In the genomic region with DNA sequence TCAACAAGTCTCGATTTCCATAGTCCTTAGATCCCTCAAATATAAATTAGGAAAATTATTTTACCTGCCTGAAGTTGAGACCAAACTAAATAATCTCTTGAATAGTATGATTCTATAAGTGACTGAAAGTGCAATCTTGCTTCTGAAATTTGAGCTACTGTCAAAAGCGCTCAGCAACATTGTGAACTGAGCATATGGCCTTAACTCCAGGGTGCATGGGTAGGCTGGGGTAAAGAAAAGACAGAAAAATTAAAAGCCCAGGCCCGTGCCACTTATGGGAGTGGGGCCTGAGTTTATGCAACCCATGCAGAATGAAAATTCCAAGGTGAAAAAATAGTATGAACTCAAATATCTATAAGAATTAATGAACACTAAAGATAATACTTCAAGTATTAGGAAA, we compare ENCODE assay signal across 2 cellular contexts.
TF ChIP-seq lines count a peak whose summit lies in the region.

No MANE protein-coding gene starts in this region.

TF ChIP-seq in A549, 52 proteins besides CTCF, POLR2A, EP300 and RAD21:
- TF ChIP-seq RNF2 (IDR thresholded peaks at IDR 0.05; ENCODE audit: borderline replicate concordance, low read depth): no peak
- TF ChIP-seq TFCP2L1 (CRISPR knock-in tag; IDR thresholded peaks at IDR 0.05): no peak
- TF ChIP-seq CBX2 (IDR thresholded peaks at IDR 0.05; ENCODE audit: borderline replicate concordance, low read depth): no peak
- TF ChIP-seq ZSCAN20 (CRISPR knock-in tag; IDR thresholded peaks at IDR 0.05): no peak
- TF ChIP-seq ZC3H11A (IDR thresholded peaks at IDR 0.05): no peak
- no peak for TF ChIP-seq RFX5 (IDR thresholded peaks at IDR 0.05)
- TF ChIP-seq, protein P1, sequence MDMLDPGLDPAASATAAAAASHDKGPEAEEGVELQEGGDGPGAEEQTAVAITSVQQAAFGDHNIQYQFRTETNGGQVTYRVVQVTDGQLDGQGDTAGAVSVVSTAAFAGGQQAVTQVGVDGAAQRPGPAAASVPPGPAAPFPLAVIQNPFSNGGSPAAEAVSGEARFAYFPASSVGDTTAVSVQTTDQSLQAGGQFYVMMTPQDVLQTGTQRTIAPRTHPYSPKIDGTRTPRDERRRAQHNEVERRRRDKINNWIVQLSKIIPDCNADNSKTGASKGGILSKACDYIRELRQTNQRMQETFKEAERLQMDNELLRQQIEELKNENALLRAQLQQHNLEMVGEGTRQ (IDR thresholded peaks at IDR 0.05): no peak
- TF ChIP-seq, protein P2, sequence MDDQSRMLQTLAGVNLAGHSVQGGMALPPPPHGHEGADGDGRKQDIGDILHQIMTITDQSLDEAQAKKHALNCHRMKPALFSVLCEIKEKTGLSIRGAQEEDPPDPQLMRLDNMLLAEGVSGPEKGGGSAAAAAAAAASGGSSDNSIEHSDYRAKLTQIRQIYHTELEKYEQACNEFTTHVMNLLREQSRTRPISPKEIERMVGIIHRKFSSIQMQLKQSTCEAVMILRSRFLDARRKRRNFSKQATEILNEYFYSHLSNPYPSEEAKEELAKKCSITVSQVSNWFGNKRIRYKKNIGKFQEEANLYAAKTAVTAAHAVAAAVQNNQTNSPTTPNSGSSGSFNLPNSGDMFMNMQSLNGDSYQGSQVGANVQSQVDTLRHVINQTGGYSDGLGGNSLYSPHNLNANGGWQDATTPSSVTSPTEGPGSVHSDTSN (IDR thresholded peaks at IDR 0.05): no peak
- TF ChIP-seq MAFK (IDR thresholded peaks at IDR 0.05; ENCODE audit: partially characterized antibody): no peak
- TF ChIP-seq, protein P3, sequence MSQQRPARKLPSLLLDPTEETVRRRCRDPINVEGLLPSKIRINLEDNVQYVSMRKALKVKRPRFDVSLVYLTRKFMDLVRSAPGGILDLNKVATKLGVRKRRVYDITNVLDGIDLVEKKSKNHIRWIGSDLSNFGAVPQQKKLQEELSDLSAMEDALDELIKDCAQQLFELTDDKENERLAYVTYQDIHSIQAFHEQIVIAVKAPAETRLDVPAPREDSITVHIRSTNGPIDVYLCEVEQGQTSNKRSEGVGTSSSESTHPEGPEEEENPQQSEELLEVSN (IDR thresholded peaks at IDR 0.05; ENCODE audit: borderline replicate concordance, low read depth): no peak

TF ChIP-seq in IMR-90, 13 proteins besides CTCF, POLR2A, EP300 and RAD21:
- TF ChIP-seq, protein P4, sequence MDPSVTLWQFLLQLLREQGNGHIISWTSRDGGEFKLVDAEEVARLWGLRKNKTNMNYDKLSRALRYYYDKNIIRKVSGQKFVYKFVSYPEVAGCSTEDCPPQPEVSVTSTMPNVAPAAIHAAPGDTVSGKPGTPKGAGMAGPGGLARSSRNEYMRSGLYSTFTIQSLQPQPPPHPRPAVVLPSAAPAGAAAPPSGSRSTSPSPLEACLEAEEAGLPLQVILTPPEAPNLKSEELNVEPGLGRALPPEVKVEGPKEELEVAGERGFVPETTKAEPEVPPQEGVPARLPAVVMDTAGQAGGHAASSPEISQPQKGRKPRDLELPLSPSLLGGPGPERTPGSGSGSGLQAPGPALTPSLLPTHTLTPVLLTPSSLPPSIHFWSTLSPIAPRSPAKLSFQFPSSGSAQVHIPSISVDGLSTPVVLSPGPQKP (IDR thresholded peaks at IDR 0.05; ENCODE audit: borderline replicate concordance, low read depth, low read length): no peak
- TF ChIP-seq SMC3 (IDR thresholded peaks at IDR 0.05; ENCODE audit: low read depth, low read length) (no peak), NFE2L2 (IDR thresholded peaks at IDR 0.05; ENCODE audit: low read depth, low read length) (no peak), FOS (IDR thresholded peaks at IDR 0.05; ENCODE audit: low read depth, low read length) (no peak)
